Comparison of ENCODE assay signal across 1 cellular context in the genomic region with DNA sequence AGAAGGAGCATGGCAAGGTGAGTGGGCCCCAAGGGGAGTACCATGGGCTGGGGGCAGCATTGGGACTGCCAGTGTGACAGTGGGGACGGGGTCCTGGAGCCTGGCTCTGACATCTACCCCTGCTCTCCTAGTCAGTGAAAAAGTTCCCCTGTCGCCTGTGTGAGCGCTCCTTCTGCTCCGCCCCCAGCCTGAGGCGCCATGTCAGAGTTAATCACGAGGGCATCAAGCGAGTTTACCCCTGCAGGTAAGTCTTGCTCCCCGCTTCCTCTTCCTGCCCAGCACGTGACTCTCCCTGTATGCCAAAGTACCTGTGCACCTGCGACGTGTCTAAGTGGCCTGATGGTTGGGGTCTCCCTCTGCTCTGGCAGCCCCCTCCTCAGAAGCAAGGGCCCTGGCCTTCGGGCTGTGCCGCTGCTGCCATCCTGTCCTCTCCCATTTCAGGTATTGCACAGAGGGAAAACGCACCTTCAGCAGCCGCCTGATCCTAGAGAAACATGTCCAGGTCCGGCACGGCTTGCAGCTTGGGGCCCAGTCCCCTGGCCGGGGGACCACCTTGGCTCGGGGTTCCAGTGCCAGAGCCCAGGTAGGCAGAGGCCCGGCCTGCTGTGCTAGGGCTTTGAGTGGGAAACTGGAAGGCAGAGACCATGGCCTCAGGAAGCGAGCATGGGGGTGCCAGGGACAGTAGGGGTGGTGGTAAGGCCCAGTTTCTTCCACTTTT.
TF ChIP-seq lines count a peak whose summit lies in the region.

No MANE protein-coding gene starts in this region.

TF ChIP-seq in HEK293, 187 proteins besides CTCF, POLR2A, EP300 and RAD21:
- TF ChIP-seq ZNF768 (tag by site-specific recombination; IDR thresholded peaks at IDR 0.05) (no peak), BCL11B (tag by site-specific recombination; IDR thresholded peaks at IDR 0.05; ENCODE audit: low read depth) (no peak), GLIS2 (tag by site-specific recombination; IDR thresholded peaks at IDR 0.05) (0 out of 2 replicates have a peak, but pooled peaks have one; percentile 5)
